Comparison of ENCODE assay signal across 11 cellular contexts in genomic region chr11:61369372-61370348, GRCh38. TPM values are rescaled to one million over a fixed set of nuclear protein-coding genes. Genes with fewer than 3 reads are reported as not detected.
DNase-seq lines count a peak whose midpoint lies in the region; ATAC-seq, FAIRE-seq and TF ChIP-seq lines count a peak whose summit lies in the region.
"Had no signal": no experiment of that assay in that cellular context is flagged by ENCODE, and none has a peak within 500 bp of the region (broad histone marks: within the 10 kb centered on the region; RNA-seq: fewer than 3 reads in every experiment).

No MANE protein-coding gene starts in this region.

- H3K4me1 ChIP-seq in K562 (replicated peaks in 1 of 2; ENCODE audit: control insufficient read depth in 2 of 2, insufficient read depth in 2 of 2, low read length in 2 of 2) (peaks cover 20 to 23% of the 10 kb centered on the region in 2 experiments; a peak in 4 of 5 replicates), thymus (ENCODE audit: control insufficient read depth, insufficient read depth, low read length) (no peaks in the 10 kb centered on the region)

- no peak overlapping the region for H3K4me3 Mint-ChIP-seq in T-helper 2 cell treated with Interferon-gamma antibody and Interleukin-4, amounts not matched to agents 5 μg/mL and 100 μg/mL, for 36 hours
- H3K4me3 Mint-ChIP-seq: naive B cell had no signal

- H3K27me3 ChIP-seq in K562 (ENCODE audit: control insufficient read depth in 2 of 2, insufficient read depth in 2 of 2, low read length in 2 of 2), result no peaks in the 10 kb centered on the region
- H3K27me3 ChIP-seq in thymus (ENCODE audit: control insufficient read depth, insufficient read depth), result no peaks in the 10 kb centered on the region

- POLR2A ChIA-PET in K562 (lab: Yijun Ruan, JAX), result interaction anchor here (0.7 to 4.7 kb wide), 4 partner anchors 9 to 505 kb away, joined by 3 to 37 read pairs (median 4); partner anchors contain the start of genes CYB561A3 and TMEM138

- H3K27ac Mint-ChIP-seq in T-helper 2 cell treated with Interferon-gamma antibody and Interleukin-4, amounts not matched to agents 5 μg/mL and 100 μg/mL, for 36 hours, result peak overlapping the region; percentile 59

- peaks cover 67% of the 10 kb centered on the region for H3K36me3 ChIP-seq in K562 (ENCODE audit: control insufficient read depth, insufficient read depth, low read length)
- peaks cover 50% of the 10 kb centered on the region for H3K36me3 ChIP-seq in thymus (ENCODE audit: control insufficient read depth, insufficient read depth)

- no peaks in the 10 kb centered on the region for H3K9me3 ChIP-seq in K562 (replicated peaks; ENCODE audit: control insufficient read depth, insufficient read depth, low read depth, low read length)
- no peaks in the 10 kb centered on the region for H3K9me3 ChIP-seq in thymus (ENCODE audit: control insufficient read depth)

- TF ChIP-seq RAD21 in K562 (CRISPR knock-in tag; conservative IDR thresholded peaks at IDR 0.05 in 1 of 2, IDR thresholded peaks at IDR 0.05 in 1 of 2), result no peak

- H3K4me2 ChIP-seq in K562 (ENCODE audit: insufficient read depth, low read length), result no peak overlapping the region

- no peaks in the 10 kb centered on the region for H3K9me1 ChIP-seq in K562 (ENCODE audit: control insufficient read depth, insufficient read depth, low read length)

- no peak overlapping the region for H2AFZ ChIP-seq in K562 (ENCODE audit: low read depth, low read length)

- CTCF ChIA-PET in K562 (lab: Yijun Ruan, JAX; ENCODE audit: low intra/inter-chr PET ratio), result no interaction called here

- H3K4me3 ChIP-seq in K562, result no peak overlapping the region
- H3K4me3 ChIP-seq in thymus (ENCODE audit: low read length), result no peak overlapping the region

- peak; percentile 29 for ATAC-seq in K562
- ATAC-seq in left lobe of liver, result peak; percentile 96
- no peak for ATAC-seq in GM18870 (IDR thresholded peaks at IDR 0.05; ENCODE audit: unreplicated experiment)

- H3K27ac ChIP-seq in K562 (ENCODE audit: extremely low read depth, low read depth, low read length), result no peak overlapping the region
- H3K27ac ChIP-seq in thymus (ENCODE audit: low read depth), result peak overlapping the region; percentile 48
- H3K27ac ChIP-seq: 22Rv1 had no signal

- FAIRE-seq in K562 (lab: Jason Lieb, UNC), result peak; percentile 40

- no peak for TF ChIP-seq CTCF in K562 (IDR thresholded peaks at IDR 0.05 in 2 of 3, conservative IDR thresholded peaks at IDR 0.05 in 1 of 3; ENCODE audit: insufficient read depth in 2 of 3, low read depth in 1 of 3, low read length in 3 of 3)

- in situ Hi-C loops in K562 (cut with MboI), result no loop called here

- no TSS peak for BruUV-seq in K562 (replicated peaks; lab: Mats Ljungman, UMichigan)

- peaks cover 14% of the 10 kb centered on the region for H3K79me2 ChIP-seq in K562 (ENCODE audit: control insufficient read depth, insufficient read depth, low read length)

- peak; percentile 65 for TF ChIP-seq POLR2A in K562 (conservative IDR thresholded peaks at IDR 0.05)

- DNase-seq in T-helper 2 cell treated with Interferon-gamma antibody and Interleukin-4, amounts not matched to agents 5 μg/mL and 100 μg/mL, for 36 hours (ENCODE audit: low spot score), result no peak
- DNase-seq in T-helper 2 cell (no peak), K562 (ENCODE audit: extremely low read depth in 1 of 4, low spot score in 3 of 4) (no peak), left lobe of liver (ENCODE audit: low spot score) (peak; percentile 92), NCI-H524 treated with DMSO at 0.1 percent for 48 hours (lab: John Stamatoyannopoulos, UW) (no peak), COR-L47 (lab: John Stamatoyannopoulos, UW) (no peak)
- DNase-seq: naive B cell, SHP77 had no signal

- H3K9me3 Mint-ChIP-seq in T-helper 2 cell treated with Interferon-gamma antibody and Interleukin-4, amounts not matched to agents 5 μg/mL and 100 μg/mL, for 36 hours, result peaks cover 4% of the 10 kb centered on the region
- H3K9me3 Mint-ChIP-seq: naive B cell had no signal

- peaks cover 7% of the 10 kb centered on the region for H3K4me1 Mint-ChIP-seq in T-helper 2 cell treated with Interferon-gamma antibody and Interleukin-4, amounts not matched to agents 5 μg/mL and 100 μg/mL, for 36 hours (ENCODE audit: low read depth)

- no peaks in the 10 kb centered on the region for H4K20me1 ChIP-seq in K562 (replicated peaks; ENCODE audit: control insufficient read depth, insufficient read depth, low read length)

- H3K36me3 Mint-ChIP-seq in T-helper 2 cell treated with Interferon-gamma antibody and Interleukin-4, amounts not matched to agents 5 μg/mL and 100 μg/mL, for 36 hours (ENCODE audit: low read depth), result peaks cover 57% of the 10 kb centered on the region

- TF ChIP-seq EP300 in K562 (IDR thresholded peaks at IDR 0.05; ENCODE audit: low read length), result no peak

- no peaks in the 10 kb centered on the region for H3K27me3 Mint-ChIP-seq in T-helper 2 cell treated with Interferon-gamma antibody and Interleukin-4, amounts not matched to agents 5 μg/mL and 100 μg/mL, for 36 hours (ENCODE audit: low read depth)
- H3K27me3 Mint-ChIP-seq: naive B cell had no signal

- H3K9ac ChIP-seq in K562 (ENCODE audit: insufficient read depth in 1 of 2, low read depth in 2 of 2, low read length in 2 of 2), result no peak overlapping the region

- WGBS in K562 (ENCODE audit: insufficient coverage, low coverage, missing lambda C conversion rate), result 88% methylated on average over 9 of the region's 9 CpGs
- WGBS in thymus, result 93% methylated on average over 9 of the region's 9 CpGs

- intact Hi-C loops in K562 (cut with micrococcal nuclease), result no loop called here

RNA-seq across cellular contexts. Expression of gene TMEM138, which starts 7.5 kb away (rescaled TPM):
- total RNA-seq in K562 (2011; cell fraction: chromatin; rRNA removed; ENCODE audit: low replicate concordance), result 261 and 425 TPM in 2 replicates
- total RNA-seq in K562 (2011; cell fraction: nucleolus; rRNA removed), result 218 and 247 TPM in 2 replicates
- total RNA-seq in K562 (2011; cell fraction: nucleoplasm; rRNA removed), result 293 and 351 TPM in 2 replicates
- total RNA-seq in K562 (2014; rRNA removed) (23.2 and 26.4 TPM in 2 replicates), K562 (2014; rRNA removed; fragmentation: Illumina TruSeq; extraction: Trizol) (55.8 and 58.0 TPM in 2 replicates), K562 (2015; rRNA removed; fragmentation: Illumina TruSeq; extraction: Trizol) (63.1 and 63.3 TPM in 2 replicates), K562 (2021) (56.2 and 70.1 TPM in 2 replicates), left lobe of liver (23.7 TPM)
- polyA plus RNA-seq in K562 (2011; rRNA removed) (150 and 168 TPM in 2 replicates), K562 (2014; fragmentation: Illumina TruSeq; extraction: Trizol) (102 and 109 TPM in 2 replicates), K562 (2014; fragmentation: Nextera tagmentation; extraction: Ambion mirVana) (100 to 1,000 TPM; 127 to 146 TPM), K562 (2014; rRNA removed) (62.7 and 86.7 TPM in 2 replicates), thymus (53.3 TPM)
- 109 and 130 TPM in 2 replicates for polyA plus RNA-seq in K562 (2011; cell fraction: cytosol; rRNA removed)
- 205 and 226 TPM in 2 replicates for polyA plus RNA-seq in K562 (2011; cell fraction: nucleus; rRNA removed)
- polyA plus RNA-seq in K562 (2012), result 42.4 and 48.0 TPM in 2 replicates
- polyA minus RNA-seq in K562 (2011; rRNA and poly(A)+ RNA removed), result 81.9 and 101 TPM in 2 replicates
- polyA minus RNA-seq in K562 (2011; cell fraction: cytosol; rRNA and poly(A)+ RNA removed), result 14.3 and 21.3 TPM in 2 replicates
- polyA minus RNA-seq in K562 (2011; cell fraction: nucleus; rRNA and poly(A)+ RNA removed), result 59.1 and 81.3 TPM in 2 replicates

RNA-seq across cellular contexts. Expression of gene CYB561A3, which starts 8.0 kb away (rescaled TPM):
- total RNA-seq in K562 (2011; cell fraction: chromatin; rRNA removed; ENCODE audit: low replicate concordance), result 84.8 and 201 TPM in 2 replicates
- 195 and 226 TPM in 2 replicates for total RNA-seq in K562 (2011; cell fraction: nucleolus; rRNA removed)
- 160 and 163 TPM in 2 replicates for total RNA-seq in K562 (2011; cell fraction: nucleoplasm; rRNA removed)
- total RNA-seq in K562 (2014; rRNA removed) (29.2 and 42.5 TPM in 2 replicates), K562 (2014; rRNA removed; fragmentation: Illumina TruSeq; extraction: Trizol) (24.9 and 30.4 TPM in 2 replicates), K562 (2015; rRNA removed; fragmentation: Illumina TruSeq; extraction: Trizol) (36.9 and 37.6 TPM in 2 replicates), K562 (2021) (59.9 and 70.2 TPM in 2 replicates), left lobe of liver (37.9 TPM)
- polyA plus RNA-seq in K562 (2011; rRNA removed) (37.9 and 56.1 TPM in 2 replicates), K562 (2014; fragmentation: Illumina TruSeq; extraction: Trizol) (70.2 and 78.9 TPM in 2 replicates), K562 (2014; fragmentation: Nextera tagmentation; extraction: Ambion mirVana) (10 to 100 TPM; 30.1 to 44.3 TPM), K562 (2014; rRNA removed) (43.0 and 46.7 TPM in 2 replicates), thymus (20.5 TPM)
- polyA plus RNA-seq in K562 (2011; cell fraction: cytosol; rRNA removed), result 82.7 and 149 TPM in 2 replicates
- polyA plus RNA-seq in K562 (2011; cell fraction: nucleus; rRNA removed), result 86.4 and 134 TPM in 2 replicates
- polyA plus RNA-seq in K562 (2012), result 57.1 and 64.6 TPM in 2 replicates
- polyA minus RNA-seq in K562 (2011; rRNA and poly(A)+ RNA removed), result 41.6 and 59.3 TPM in 2 replicates
- 30.1 and 37.2 TPM in 2 replicates for polyA minus RNA-seq in K562 (2011; cell fraction: cytosol; rRNA and poly(A)+ RNA removed)
- 16.8 and 17.4 TPM in 2 replicates for polyA minus RNA-seq in K562 (2011; cell fraction: nucleus; rRNA and poly(A)+ RNA removed)

RNA-seq across cellular contexts. Expression of gene TMEM216, which starts 22.7 kb away (rescaled TPM):
- 14.6 and 18.4 TPM in 2 replicates for total RNA-seq in K562 (2011; cell fraction: chromatin; rRNA removed; ENCODE audit: low replicate concordance)
- total RNA-seq in K562 (2011; cell fraction: nucleolus; rRNA removed), result 11.8 and 15.0 TPM in 2 replicates
- 17.7 and 22.4 TPM in 2 replicates for total RNA-seq in K562 (2011; cell fraction: nucleoplasm; rRNA removed)
- total RNA-seq in K562 (2014; rRNA removed) (4.9 and 7.1 TPM in 2 replicates), K562 (2014; rRNA removed; fragmentation: Illumina TruSeq; extraction: Trizol) (7.0 and 8.2 TPM in 2 replicates), K562 (2015; rRNA removed; fragmentation: Illumina TruSeq; extraction: Trizol) (8.0 and 8.3 TPM in 2 replicates), K562 (2021) (6.0 and 6.4 TPM in 2 replicates), left lobe of liver (1.7 TPM)
- polyA plus RNA-seq in K562 (2011; rRNA removed) (22.1 and 22.5 TPM in 2 replicates), K562 (2014; fragmentation: Illumina TruSeq; extraction: Trizol) (11.8 and 12.4 TPM in 2 replicates), K562 (2014; fragmentation: Nextera tagmentation; extraction: Ambion mirVana) (10 to 100 TPM; 22.9 to 25.2 TPM), K562 (2014; rRNA removed) (8.8 and 11.3 TPM in 2 replicates), thymus (21.5 TPM)
- polyA plus RNA-seq in K562 (2011; cell fraction: cytosol; rRNA removed), result 26.0 and 28.2 TPM in 2 replicates
- polyA plus RNA-seq in K562 (2011; cell fraction: nucleus; rRNA removed), result 13.0 and 15.5 TPM in 2 replicates
- polyA plus RNA-seq in K562 (2012), result 7.9 and 11.7 TPM in 2 replicates
- 11.6 and 12.4 TPM in 2 replicates for polyA minus RNA-seq in K562 (2011; rRNA and poly(A)+ RNA removed)
- 3.5 and 4.0 TPM in 2 replicates for polyA minus RNA-seq in K562 (2011; cell fraction: cytosol; rRNA and poly(A)+ RNA removed)
- polyA minus RNA-seq in K562 (2011; cell fraction: nucleus; rRNA and poly(A)+ RNA removed), result 3.4 and 4.0 TPM in 2 replicates

RNA-seq across cellular contexts. Expression of gene TKFC, which starts 36.6 kb away (rescaled TPM):
- total RNA-seq in K562 (2011; cell fraction: chromatin; rRNA removed; ENCODE audit: low replicate concordance), result 149 and 318 TPM in 2 replicates
- 164 and 169 TPM in 2 replicates for total RNA-seq in K562 (2011; cell fraction: nucleolus; rRNA removed)
- 118 and 132 TPM in 2 replicates for total RNA-seq in K562 (2011; cell fraction: nucleoplasm; rRNA removed)
- total RNA-seq in K562 (2014; rRNA removed) (28.5 and 35.2 TPM in 2 replicates), K562 (2014; rRNA removed; fragmentation: Illumina TruSeq; extraction: Trizol) (12.0 and 13.9 TPM in 2 replicates), K562 (2015; rRNA removed; fragmentation: Illumina TruSeq; extraction: Trizol) (19.3 and 21.7 TPM in 2 replicates), K562 (2021) (53.6 and 61.7 TPM in 2 replicates), left lobe of liver (176 TPM)
- polyA plus RNA-seq in K562 (2011; rRNA removed) (30.8 and 58.0 TPM in 2 replicates), K562 (2014; fragmentation: Illumina TruSeq; extraction: Trizol) (34.0 and 36.6 TPM in 2 replicates), K562 (2014; fragmentation: Nextera tagmentation; extraction: Ambion mirVana) (1 to 10 TPM; 2.0 to 2.3 TPM), K562 (2014; rRNA removed) (45.6 and 52.6 TPM in 2 replicates), thymus (47.4 TPM)
- polyA plus RNA-seq in K562 (2011; cell fraction: cytosol; rRNA removed), result 40.7 and 63.4 TPM in 2 replicates
- 222 and 275 TPM in 2 replicates for polyA plus RNA-seq in K562 (2011; cell fraction: nucleus; rRNA removed)
- polyA plus RNA-seq in K562 (2012), result 43.1 and 60.5 TPM in 2 replicates
- polyA minus RNA-seq in K562 (2011; rRNA and poly(A)+ RNA removed), result 25.9 and 30.8 TPM in 2 replicates
- polyA minus RNA-seq in K562 (2011; cell fraction: cytosol; rRNA and poly(A)+ RNA removed), result 27.2 and 40.0 TPM in 2 replicates
- polyA minus RNA-seq in K562 (2011; cell fraction: nucleus; rRNA and poly(A)+ RNA removed), result 62.5 and 67.2 TPM in 2 replicates

RNA-seq across cellular contexts. Expression of gene DDB1, which starts 36.8 kb away (rescaled TPM):
- 556 and 576 TPM in 2 replicates for total RNA-seq in K562 (2011; cell fraction: chromatin; rRNA removed; ENCODE audit: low replicate concordance)
- 305 and 316 TPM in 2 replicates for total RNA-seq in K562 (2011; cell fraction: nucleolus; rRNA removed)
- total RNA-seq in K562 (2011; cell fraction: nucleoplasm; rRNA removed), result 405 and 524 TPM in 2 replicates
- 273 and 325 TPM in 2 replicates for total RNA-seq in K562 (2014; rRNA removed)
- 237 and 239 TPM in 2 replicates for total RNA-seq in K562 (2014; rRNA removed; fragmentation: Illumina TruSeq; extraction: Trizol)
- total RNA-seq in K562 (2015; rRNA removed; fragmentation: Illumina TruSeq; extraction: Trizol), result 250 and 251 TPM in 2 replicates
- 307 and 322 TPM in 2 replicates for total RNA-seq in K562 (2021)
- 290 and 343 TPM in 2 replicates for polyA plus RNA-seq in K562 (2011; rRNA removed)
- 317 and 331 TPM in 2 replicates for polyA plus RNA-seq in K562 (2011; cell fraction: cytosol; rRNA removed)
- 256 and 322 TPM in 2 replicates for polyA plus RNA-seq in K562 (2011; cell fraction: nucleus; rRNA removed)
- polyA plus RNA-seq in K562 (2012), result 149 and 169 TPM in 2 replicates
- polyA plus RNA-seq in K562 (2014; fragmentation: Illumina TruSeq; extraction: Trizol), result 259 and 266 TPM in 2 replicates
- 100 to 1,000 TPM; 172 to 361 TPM for polyA plus RNA-seq in K562 (2014; fragmentation: Nextera tagmentation; extraction: Ambion mirVana)
- 201 and 224 TPM in 2 replicates for polyA plus RNA-seq in K562 (2014; rRNA removed)
- 588 and 731 TPM in 2 replicates for polyA minus RNA-seq in K562 (2011; rRNA and poly(A)+ RNA removed)
- 325 and 351 TPM in 2 replicates for polyA minus RNA-seq in K562 (2011; cell fraction: cytosol; rRNA and poly(A)+ RNA removed)
- 120 and 182 TPM in 2 replicates for polyA minus RNA-seq in K562 (2011; cell fraction: nucleus; rRNA and poly(A)+ RNA removed)
- total RNA-seq in left lobe of liver, result 105 TPM
- 129 TPM for polyA plus RNA-seq in thymus
